ENCODE assay signal across 8 cellular contexts in genomic region chr11:9002920-9003572, GRCh38. TPM values are rescaled to one million over a fixed set of nuclear protein-coding genes. Genes with fewer than 3 reads are reported as not detected.
DNase-seq lines count a peak whose midpoint lies in the region; ATAC-seq lines count a peak whose summit lies in the region.

No MANE protein-coding gene starts in this region.

- H3K4me1 Mint-ChIP-seq in activated CD4-positive, alpha-beta T cell treated with anti-CD3 and anti-CD28 coated beads for 36 hours, result peaks cover 27% of the 10 kb centered on the region
- H3K4me1 Mint-ChIP-seq in activated CD4-positive, alpha-beta T cell treated with anti-CD3 and anti-CD28 coated beads, Interleukin-2, amount 10 ng/mL, durations not matched to agents 7 days and 5 days, result peaks cover 22% of the 10 kb centered on the region

- peak overlapping the region; percentile 65 for H3K4me3 Mint-ChIP-seq in activated CD4-positive, alpha-beta T cell treated with anti-CD3 and anti-CD28 coated beads for 36 hours
- H3K4me3 Mint-ChIP-seq in activated CD4-positive, alpha-beta T cell treated with anti-CD3 and anti-CD28 coated beads, Interleukin-2, amount 10 ng/mL, durations not matched to agents 7 days and 5 days, result peak overlapping the region; percentile 69

- ATAC-seq in activated CD4-positive, alpha-beta T cell treated with anti-CD3 and anti-CD28 coated beads for 36 hours, result no peak
- ATAC-seq in HG03520 (IDR thresholded peaks at IDR 0.05; ENCODE audit: unreplicated experiment) (no peak), esophagus mucosa (no peak)

- H3K36me3 Mint-ChIP-seq in activated CD4-positive, alpha-beta T cell treated with anti-CD3 and anti-CD28 coated beads for 36 hours (ENCODE audit: low read depth), result no peaks in the 10 kb centered on the region
- H3K36me3 Mint-ChIP-seq in activated CD4-positive, alpha-beta T cell treated with anti-CD3 and anti-CD28 coated beads, Interleukin-2, amount 10 ng/mL, durations not matched to agents 7 days and 5 days (ENCODE audit: low read depth), result no peaks in the 10 kb centered on the region

- no peaks in the 10 kb centered on the region for H3K9me3 Mint-ChIP-seq in activated CD4-positive, alpha-beta T cell treated with anti-CD3 and anti-CD28 coated beads for 36 hours (ENCODE audit: low read depth)
- no peaks in the 10 kb centered on the region for H3K9me3 Mint-ChIP-seq in activated CD4-positive, alpha-beta T cell treated with anti-CD3 and anti-CD28 coated beads, Interleukin-2, amount 10 ng/mL, durations not matched to agents 7 days and 5 days

- CTCF ChIA-PET in activated CD4-positive, alpha-beta T cell treated with anti-CD3 and anti-CD28 coated beads for 36 hours (lab: Charles Lee), result interaction anchor here (0.6 to 2.4 kb wide), 3 partner anchors 13 to 65 kb away, joined by 3 to 14 read pairs (median 4); no protein-coding TSS in a partner anchor
- CTCF ChIA-PET in activated CD4-positive, alpha-beta T cell treated with anti-CD3 and anti-CD28 coated beads, Interleukin-2, amount 10 ng/mL, durations not matched to agents 7 days and 5 days (lab: Charles Lee), result interaction anchor here (0.5 to 1.3 kb wide), 6 partner anchors 10 to 494 kb away, joined by 3 to 5 read pairs (median 3); no protein-coding TSS in a partner anchor

- peak; percentile 49 for DNase-seq in activated CD4-positive, alpha-beta T cell treated with anti-CD3 and anti-CD28 coated beads for 36 hours
- DNase-seq in activated CD4-positive, alpha-beta T cell treated with anti-CD3 and anti-CD28 coated beads, Interleukin-2, amount 50 U/mL, for 1 hour, result no peak
- DNase-seq in activated CD4-positive, alpha-beta T cell treated with anti-CD3 and anti-CD28 coated beads, Interleukin-2, amount 10 ng/mL, durations not matched to agents 7 days and 5 days, result no peak
- DNase-seq in stimulated activated naive CD4-positive, alpha-beta T cell treated with Interleukin-2 at 50 U/mL for 16 hours (lab: John Stamatoyannopoulos, UW), result peak; percentile 2
- no peak for DNase-seq in islet precursor cell

- H3K4me3 ChIP-seq in iPS-11a (ENCODE audit: low read depth, low read length), result peak overlapping the region; percentile 30

- POLR2A ChIA-PET in activated CD4-positive, alpha-beta T cell treated with anti-CD3 and anti-CD28 coated beads for 36 hours (lab: Charles Lee), result interaction anchor here (0.6 to 1.1 kb wide), 3 partner anchors 39 to 135 kb away, joined by 3 to 4 read pairs (median 3); partner anchors contain the start of gene TMEM9B
- POLR2A ChIA-PET in activated CD4-positive, alpha-beta T cell treated with anti-CD3 and anti-CD28 coated beads, Interleukin-2, amount 10 ng/mL, durations not matched to agents 7 days and 5 days (lab: Charles Lee), result no interaction called here

- H3K27me3 Mint-ChIP-seq in activated CD4-positive, alpha-beta T cell treated with anti-CD3 and anti-CD28 coated beads for 36 hours, result peaks cover 36% of the 10 kb centered on the region
- H3K27me3 Mint-ChIP-seq in activated CD4-positive, alpha-beta T cell treated with anti-CD3 and anti-CD28 coated beads, Interleukin-2, amount 10 ng/mL, durations not matched to agents 7 days and 5 days, result peaks cover 56% of the 10 kb centered on the region

- intact Hi-C loops in activated CD4-positive, alpha-beta T cell treated with anti-CD3 and anti-CD28 coated beads for 36 hours (cut with DNase I, micrococcal nuclease), result loop anchor here (1.0 to 5.0 kb wide), 11 partner anchors 38 to 1304 kb away; partner anchors contain the start of genes ADM (in 1 of the 2), IPO7 (in 1 of the 2), TMEM9B (in 1 of the 2) and ZNF143 (in 1 of the 2)

- H3K27ac Mint-ChIP-seq in activated CD4-positive, alpha-beta T cell treated with anti-CD3 and anti-CD28 coated beads for 36 hours, result peak overlapping the region; percentile 38
- no peak overlapping the region for H3K27ac Mint-ChIP-seq in activated CD4-positive, alpha-beta T cell treated with anti-CD3 and anti-CD28 coated beads, Interleukin-2, amount 10 ng/mL, durations not matched to agents 7 days and 5 days

RNA-seq across cellular contexts. Expression of gene NRIP3, which starts 0.8 kb away (rescaled TPM):
- total RNA-seq in activated CD4-positive, alpha-beta T cell treated with anti-CD3 and anti-CD28 coated beads for 36 hours, result 1 to 10 TPM; 2.1 to 2.2 TPM
- under 1 TPM; 0.62 to 0.75 TPM for total RNA-seq in activated CD4-positive, alpha-beta T cell treated with anti-CD3 and anti-CD28 coated beads, Interleukin-2, amount 10 ng/mL, durations not matched to agents 7 days and 5 days
- 0.80 TPM for total RNA-seq in esophagus mucosa

RNA-seq across cellular contexts. Expression of gene TMEM9B, which starts 38.8 kb away (rescaled TPM):
- 10 to 100 TPM in 1 of 2 experiments, 1 to 10 TPM in 1; 9.9 to 13.1 TPM for total RNA-seq in activated CD4-positive, alpha-beta T cell treated with anti-CD3 and anti-CD28 coated beads for 36 hours
- total RNA-seq in activated CD4-positive, alpha-beta T cell treated with anti-CD3 and anti-CD28 coated beads, Interleukin-2, amount 10 ng/mL, durations not matched to agents 7 days and 5 days, result 10 to 100 TPM; 27.7 to 35.2 TPM
- 41.8 TPM for total RNA-seq in esophagus mucosa

Comparison
In these comparisons a context has a peak if more than half of its experiments do, and no peak if none do; other contexts are left out.
1. DNase-seq: peak in activated CD4-positive, alpha-beta T cell treated with anti-CD3 and anti-CD28 coated beads for 36 hours (single experiment) and stimulated activated naive CD4-positive, alpha-beta T cell treated with Interleukin-2 at 50 U/mL for 16 hours (single experiment); none in activated CD4-positive, alpha-beta T cell treated with anti-CD3 and anti-CD28 coated beads, Interleukin-2, amount 50 U/mL, for 1 hour (single experiment), activated CD4-positive, alpha-beta T cell treated with anti-CD3 and anti-CD28 coated beads, Interleukin-2, amount 10 ng/mL, durations not matched to agents 7 days and 5 days (single experiment) and islet precursor cell (single experiment).